In genomic region chr14:100434033-100434601, GRCh38 we compare ENCODE assay signal across 1 cellular context.
A peak's percentile ranks its signal among the peaks of the same experiment; 100 is the strongest.
TF ChIP-seq lines count a peak whose summit lies in the region.

No MANE protein-coding gene starts in this region.

TF ChIP-seq in GM12878, 131 proteins besides CTCF, POLR2A, EP300 and RAD21:
- TF ChIP-seq RELB (IDR thresholded peaks at IDR 0.05; ENCODE audit: low read depth) (no peak), IKZF1 (conservative IDR thresholded peaks at IDR 0.05) (0 out of 2 replicates have a peak, but pooled peaks have one; percentile 14), SP1 (IDR thresholded peaks at IDR 0.05; ENCODE audit: low read depth, low read length) (no peak), IKZF2 (IDR thresholded peaks at IDR 0.05) (0 out of 4 replicates have a peak, but pooled peaks of 1 of the 2 experiments have one; percentile 35), JUNB (IDR thresholded peaks at IDR 0.05) (peak; percentile 33; the same call in 1 of the 2 replicates)
TF ChIP-seq in GM12878: peak in this region for 3.
